Comparison of ENCODE assay signal across 18 cellular contexts in the genomic region with DNA sequence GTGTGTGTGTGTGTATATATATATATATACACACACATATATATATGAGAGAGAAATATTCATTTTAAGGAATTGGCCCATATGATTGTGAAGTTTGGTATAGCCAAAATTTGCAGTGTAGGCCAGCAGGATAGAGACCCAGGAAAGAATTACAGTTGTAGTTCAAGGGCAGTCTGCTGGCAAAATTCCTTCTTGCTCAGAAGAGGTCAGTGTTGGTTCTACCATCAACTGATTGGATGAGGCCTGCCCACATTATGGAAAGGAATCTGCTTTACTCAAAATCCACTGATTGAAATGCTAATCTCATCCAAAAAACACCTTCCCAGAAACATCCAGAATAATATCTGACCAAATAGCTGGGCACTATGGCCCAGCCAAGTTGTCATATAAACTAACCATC.
"Had no signal": no experiment of that assay in that cellular context is flagged by ENCODE, and none has a peak within 500 bp of the region (broad histone marks: within the 10 kb centered on the region; RNA-seq: fewer than 3 reads in every experiment).

No MANE protein-coding gene starts in this region.

- H3K79me2 ChIP-seq: parathyroid adenoma had no signal

- H3K9ac ChIP-seq: parathyroid adenoma had no signal

- H3K36me3 ChIP-seq: right lobe of liver, upper lobe of right lung had no signal

- H3K27ac Mint-ChIP-seq: naive thymus-derived CD4-positive, alpha-beta T cell; nephron progenitor cell; stimulated activated naive B cell treated with anti-CD40 and anti-IgM and Interleukin-4, amounts not matched to agents 10 μg/mL and 1 μg/mL and 100 μg/mL, for 72 hours; stimulated activated naive CD8-positive, alpha-beta T cell treated with anti-CD3 and anti-CD28 coated beads, Interleukin-15, amount 100 ng/mL, for 72 hours had no signal

- H3K9me3 ChIP-seq: right lobe of liver, testis had no signal

- H3K4me1 ChIP-seq: parathyroid adenoma, testis, tibial nerve, upper lobe of right lung had no signal

- H3K27ac ChIP-seq: coronary artery, heart left ventricle, parathyroid adenoma, psoas muscle, right lobe of liver, testis, tibial nerve, upper lobe of right lung had no signal

- H2AFZ ChIP-seq: parathyroid adenoma had no signal

- ATAC-seq: heart left ventricle; naive thymus-derived CD4-positive, alpha-beta T cell; psoas muscle; stimulated activated naive B cell treated with anti-CD40 and anti-IgM and Interleukin-4, amounts not matched to agents 10 μg/mL and 1 μg/mL and 100 μg/mL, for 72 hours; stimulated activated naive CD8-positive, alpha-beta T cell treated with anti-CD3 and anti-CD28 coated beads, Interleukin-15, amount 100 ng/mL, for 72 hours; upper lobe of right lung had no signal

- H3K4me1 Mint-ChIP-seq: stimulated activated naive CD8-positive, alpha-beta T cell treated with anti-CD3 and anti-CD28 coated beads, Interleukin-15, amount 100 ng/mL, for 72 hours had no signal

- DNase-seq: effector CD4-positive, alpha-beta T cell; heart left ventricle; hippocampal formation; mammary epithelial cell; naive thymus-derived CD4-positive, alpha-beta T cell; nephron progenitor cell; psoas muscle; retina; right lobe of liver; stimulated activated CD4-positive, alpha-beta T cell treated with anti-CD3 and anti-CD28 coated beads, Interleukin-2, amount 100 ng/mL, for 24 hours; stimulated activated CD4-positive, alpha-beta T cell treated with anti-CD3 and anti-CD28 coated beads, Interleukin-4, amount 100 ng/mL, for 4 hours; stimulated activated naive B cell treated with anti-CD40 and anti-IgM and Interleukin-4, amounts not matched to agents 10 μg/mL and 1 μg/mL and 100 μg/mL, for 72 hours; stimulated activated naive CD8-positive, alpha-beta T cell treated with anti-CD3 and anti-CD28 coated beads, Interleukin-15, amount 100 ng/mL, for 72 hours; testis; upper lobe of right lung had no signal

- H3K4me3 Mint-ChIP-seq: naive thymus-derived CD4-positive, alpha-beta T cell; nephron progenitor cell; stimulated activated naive B cell treated with anti-CD40 and anti-IgM and Interleukin-4, amounts not matched to agents 10 μg/mL and 1 μg/mL and 100 μg/mL, for 72 hours; stimulated activated naive CD8-positive, alpha-beta T cell treated with anti-CD3 and anti-CD28 coated beads, Interleukin-15, amount 100 ng/mL, for 72 hours had no signal

- H3K4me3 ChIP-seq: coronary artery, heart left ventricle, psoas muscle, right lobe of liver, testis, tibial nerve, upper lobe of right lung had no signal

- H3K27me3 ChIP-seq: heart left ventricle, right lobe of liver, testis, tibial nerve, upper lobe of right lung had no signal

- H3K27me3 Mint-ChIP-seq: naive thymus-derived CD4-positive, alpha-beta T cell; stimulated activated naive B cell treated with anti-CD40 and anti-IgM and Interleukin-4, amounts not matched to agents 10 μg/mL and 1 μg/mL and 100 μg/mL, for 72 hours; stimulated activated naive CD8-positive, alpha-beta T cell treated with anti-CD3 and anti-CD28 coated beads, Interleukin-15, amount 100 ng/mL, for 72 hours had no signal
